ENCODE assay signal across 26 cellular contexts in the genomic region with DNA sequence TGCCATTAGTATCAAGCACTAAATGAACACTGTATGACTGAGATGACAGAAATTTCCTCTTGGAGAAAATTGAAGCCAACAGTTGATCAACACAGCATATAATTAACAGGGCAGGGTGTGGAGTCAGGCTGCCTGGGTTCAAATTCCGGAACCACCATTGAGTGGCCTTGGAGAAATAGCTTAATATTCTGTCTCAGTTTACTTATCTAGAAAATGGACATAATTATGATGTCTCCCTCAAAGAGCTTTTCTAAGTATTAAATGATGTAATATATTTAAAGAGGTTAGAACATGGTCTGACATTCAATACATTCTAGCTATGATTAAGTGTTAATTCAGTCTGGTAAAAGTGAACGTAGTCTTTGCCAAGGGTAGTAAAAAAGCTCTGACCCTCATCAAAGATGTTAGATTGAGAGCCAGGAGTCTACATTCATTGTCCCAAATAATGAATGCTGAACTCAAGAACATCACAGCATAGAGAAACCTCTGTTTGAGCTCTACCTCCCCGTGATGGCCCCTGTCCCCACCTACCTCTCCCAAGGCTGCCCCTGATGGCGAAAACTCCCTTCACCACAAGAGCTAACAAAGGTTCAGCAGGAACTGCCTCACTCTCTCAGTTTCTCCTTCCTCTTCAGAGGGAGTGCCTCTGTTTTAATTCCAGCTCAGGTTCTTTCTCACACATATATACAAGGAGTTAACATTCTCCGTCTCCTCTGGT.
DNase-seq lines count a peak whose midpoint lies in the region; ATAC-seq and TF ChIP-seq lines count a peak whose summit lies in the region.
"Had no signal": no experiment of that assay in that cellular context is flagged by ENCODE, and none has a peak within 500 bp of the region (broad histone marks: within the 10 kb centered on the region; RNA-seq: fewer than 3 reads in every experiment).

No MANE protein-coding gene starts in this region.

- peaks cover 4 to 6% of the 10 kb centered on the region in 2 donors for H3K27me3 ChIP-seq in mucosa of rectum (ENCODE audit: control insufficient read depth in 2 of 2, insufficient read depth in 2 of 2, low read length in 2 of 2)

- H3K27ac ChIP-seq in VCaP (peak overlapping the region; percentile 30), mucosa of rectum (ENCODE audit: low read depth in 2 of 2, low read length in 2 of 2) (peak overlapping the region; percentile 92 to 96)
- H3K27ac ChIP-seq: BLaER1, cardiac muscle cell, coronary artery, left lung had no signal

- peaks cover 26 to 44% of the 10 kb centered on the region in 2 donors for H3K4me1 ChIP-seq in mucosa of rectum (ENCODE audit: control insufficient read depth in 2 of 2, insufficient read depth in 2 of 2, low read length in 2 of 2)

- H3K9me3 ChIP-seq in mucosa of rectum (ENCODE audit: control insufficient read depth in 2 of 2, low read length in 2 of 2) = no peaks in the 10 kb centered on the region
- H3K9me3 ChIP-seq: BLaER1, left lung had no signal

- H3K9ac ChIP-seq in mucosa of rectum (ENCODE audit: low read depth in 1 of 2, low read length in 2 of 2) = peak overlapping the region; percentile 38 to 89
- H3K9ac ChIP-seq: BLaER1 had no signal

- TF ChIP-seq CTCF in GM10266 (IDR thresholded peaks at IDR 0.05; ENCODE audit: control insufficient read depth, insufficient read depth, low read depth, missing control alignments) = no peak
- TF ChIP-seq CTCF in VCaP (conservative IDR thresholded peaks at IDR 0.05) = no peak

- peak; percentile 45 for DNase-seq in GM10266 (ENCODE audit: extremely low spot score)
- peak; percentile 16 to 20 for DNase-seq in NOMO-1 (lab: John Stamatoyannopoulos, UW; ENCODE audit: unreplicated experiment in 2 of 2)
- no peak for DNase-seq in retina
- no peak for DNase-seq in posterior cingulate gyrus
- DNase-seq in pons (ENCODE audit: low spot score) = no peak
- DNase-seq: activated CD4-positive, alpha-beta T cell treated with anti-CD3 and anti-CD28 coated beads, Interleukin-2, amount 50 U/mL, for 1 hour; activated CD4-positive, CD25-positive, alpha-beta regulatory T cell; activated CD8-positive, alpha-beta memory T cell treated with anti-CD3 and anti-CD28 coated beads, Interleukin-2, amount 10 ng/mL, durations not matched to agents 7 days and 5 days; activated gamma-delta T cell treated with Interleukin-2 at 50 U/mL for 16 hours; activated T-cell treated with anti-CD3 and anti-CD28 coated beads, Interleukin-2, amount 50 U/mL, for 4 hours; effector memory CD4-positive, alpha-beta T cell; left lung; mesenchymal stem cell; NCI-H1092; NCI-H1694 treated with DMSO at 0.1 percent for 48 hours; NCI-H446; SHP77; trophoblast cell had no signal

- no peak for ATAC-seq in HG02623 (IDR thresholded peaks at IDR 0.05; ENCODE audit: unreplicated experiment)
- ATAC-seq: activated CD8-positive, alpha-beta memory T cell treated with anti-CD3 and anti-CD28 coated beads, Interleukin-2, amount 10 ng/mL, durations not matched to agents 7 days and 5 days; activated T-cell treated with anti-CD3 and anti-CD28 coated beads, Interleukin-2, amount 50 U/mL, for 4 hours; HCT116; left lung; stimulated activated effector memory CD8-positive, alpha-beta T cell treated with anti-CD3 and anti-CD28 coated beads, Interleukin-12 subunit alpha, Interleukin-12 subunit beta, amount 100 ng/mL, for 72 hours had no signal

- no peaks in the 10 kb centered on the region for H3K36me3 ChIP-seq in mucosa of rectum (ENCODE audit: control insufficient read depth in 2 of 2, insufficient read depth in 2 of 2, low read length in 2 of 2)
- H3K36me3 ChIP-seq: BLaER1, cardiac muscle cell, left lung had no signal

- intact Hi-C loops in posterior cingulate gyrus (cut with DNase I) = no loop called here

- peak overlapping the region; percentile 32 to 55 for H3K4me3 ChIP-seq in mucosa of rectum (ENCODE audit: low read length in 2 of 2)
- H3K4me3 ChIP-seq: BLaER1, cardiac muscle cell, coronary artery, left lung had no signal

Comparison
In these comparisons a context has a peak if more than half of its experiments do, and no peak if none do; other contexts are left out.
1. DNase-seq: peak in GM10266 (single experiment) and NOMO-1 (2 of 2); none in retina (single experiment), posterior cingulate gyrus (0 of 10) and pons (single experiment).